Comparison of ENCODE assay signal across 1 cellular context in genomic region chr16:2026461-2027023, GRCh38.
A peak's percentile ranks its signal among the peaks of the same experiment; 100 is the strongest.
TF ChIP-seq lines count a peak whose summit lies in the region.

Gene NHERF2 (plus strand): TSS chr16:2026902. CDS start chr16:2027006, 104 bp downstream.

TF ChIP-seq in HepG2, 621 proteins besides CTCF, POLR2A, EP300 and RAD21 (continued from another document):
- no peak for TF ChIP-seq REL (CRISPR knock-in tag; conservative IDR thresholded peaks at IDR 0.05)
- TF ChIP-seq E2F1 (CRISPR knock-in tag; IDR thresholded peaks at IDR 0.05), result no peak
- TF ChIP-seq PRDM15 (CRISPR knock-in tag; IDR thresholded peaks at IDR 0.05), result 0 out of 2 replicates have a peak, but pooled peaks have one; percentile 22
- TF ChIP-seq PAXIP1 (CRISPR knock-in tag; conservative IDR thresholded peaks at IDR 0.05), result no peak
- no peak for TF ChIP-seq DMTF1 (CRISPR knock-in tag; IDR thresholded peaks at IDR 0.05)
- peak; percentile 18 for TF ChIP-seq SRSF1 (optimal IDR thresholded peaks at IDR 0.05; ENCODE audit: low read depth, low read length)
- TF ChIP-seq SAP130 (CRISPR knock-in tag; IDR thresholded peaks at IDR 0.05; ENCODE audit: low read depth), result 0 out of 2 replicates have a peak, but pooled peaks have one; percentile 26
- no peak for TF ChIP-seq ZNF512 (CRISPR knock-in tag; IDR thresholded peaks at IDR 0.05)
- no peak for TF ChIP-seq KMT2B (CRISPR knock-in tag; IDR thresholded peaks at IDR 0.05)
- no peak for TF ChIP-seq TCF12 (IDR thresholded peaks at IDR 0.05)
- TF ChIP-seq TCF12 (CRISPR knock-in tag; IDR thresholded peaks at IDR 0.05), result no peak
